Comparison of ENCODE assay signal across 9 cellular contexts in the genomic region with DNA sequence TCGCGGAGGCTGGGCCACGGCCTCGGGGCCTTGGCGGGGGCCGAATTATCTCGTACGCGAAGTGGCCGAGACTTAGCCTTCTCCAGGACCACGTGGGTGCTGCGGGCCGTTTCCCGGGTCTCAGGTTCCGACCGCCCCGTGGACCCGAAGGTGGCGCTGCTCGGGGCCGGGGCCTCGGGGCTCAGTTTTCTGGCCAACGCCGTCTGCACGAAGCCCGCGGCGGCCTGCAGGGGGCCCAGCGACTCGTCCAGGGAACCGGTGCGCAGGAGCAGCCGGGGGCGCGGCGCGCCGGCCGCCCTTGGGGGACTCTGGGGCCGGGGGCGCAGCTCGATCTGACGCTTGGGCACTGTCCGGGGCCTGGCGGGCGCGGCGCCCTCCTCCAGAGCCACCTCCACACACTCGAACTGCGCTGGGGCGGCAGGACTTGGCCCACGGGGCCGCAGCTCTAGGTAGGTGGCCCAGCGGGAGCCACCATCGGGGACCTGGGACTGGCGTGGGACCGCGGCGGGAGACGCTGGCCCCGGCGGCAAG. TPM values are rescaled to one million over a fixed set of nuclear protein-coding genes. Genes with fewer than 3 reads are reported as not detected.
DNase-seq lines count a peak whose midpoint lies in the region; ATAC-seq and TF ChIP-seq lines count a peak whose summit lies in the region.
"Had no signal": no experiment of that assay in that cellular context is flagged by ENCODE, and none has a peak within 500 bp of the region (broad histone marks: within the 10 kb centered on the region; RNA-seq: fewer than 3 reads in every experiment).

No MANE protein-coding gene starts in this region.

- H3K27ac ChIP-seq in duodenal mucosa (ENCODE audit: low read depth, low read length) (no peak overlapping the region), uterus (peak overlapping the region in 1 of 2 donors; percentile 68)

- TF ChIP-seq CTCF in uterus (IDR thresholded peaks at IDR 0.05): peak in 2 of 4 experiments; percentile 47 to 68

- intact Hi-C loops in uterus (cut with DNase I; ENCODE audit: low total_unique reads): no loop called here

- H3K27me3 ChIP-seq in duodenal mucosa (ENCODE audit: control insufficient read depth in 1 of 2, insufficient read depth in 2 of 2, low read length in 2 of 2) (peaks cover 0 to 10% of the 10 kb centered on the region in 2 donors), mononuclear cell (ENCODE audit: insufficient read depth, low read length) (peaks cover 10% of the 10 kb centered on the region), uterus (peaks cover 9% of the 10 kb centered on the region in 2 donors)

- H3K9ac ChIP-seq in duodenal mucosa (ENCODE audit: low read depth in 1 of 2, low read length in 2 of 2): peak overlapping the region; percentile 59 to 78

- DNase-seq in NCI-H2029 (lab: John Stamatoyannopoulos, UW): peak; percentile 17
- DNase-seq in NCI-H2029 treated with DMSO at 0.1 percent for 48 hours (lab: John Stamatoyannopoulos, UW): no peak
- peak; percentile 38 for DNase-seq in T follicular helper cell (ENCODE audit: low read depth)
- peak; percentile 48 to 62 for DNase-seq in uterus

- no peaks in the 10 kb centered on the region for H3K36me3 ChIP-seq in duodenal mucosa (ENCODE audit: control insufficient read depth in 1 of 2, insufficient read depth in 2 of 2, low read length in 2 of 2)
- H3K36me3 ChIP-seq in uterus: no peaks in the 10 kb centered on the region

- no peak for TF ChIP-seq POLR2A in uterus (IDR thresholded peaks at IDR 0.05)

- H3K9me3 ChIP-seq in duodenal mucosa (ENCODE audit: control insufficient read depth in 1 of 2, low read length in 2 of 2): no peaks in the 10 kb centered on the region
- H3K9me3 ChIP-seq in mononuclear cell (ENCODE audit: low read depth, low read length): no peaks in the 10 kb centered on the region
- no peaks in the 10 kb centered on the region for H3K9me3 ChIP-seq in uterus

- H3K4me3 ChIP-seq in duodenal mucosa (ENCODE audit: low read depth in 1 of 2, low read length in 2 of 2) (peak overlapping the region; percentile 74 to 75), mononuclear cell (ENCODE audit: low read length) (peak overlapping the region; percentile 54), uterus (peak overlapping the region; percentile 15 to 35)

- no peak for ATAC-seq in GM19351 (IDR thresholded peaks at IDR 0.05; ENCODE audit: unreplicated experiment)
- ATAC-seq in GM19455 (IDR thresholded peaks at IDR 0.05; ENCODE audit: unreplicated experiment): no peak

- H3K4me1 ChIP-seq in duodenal mucosa (ENCODE audit: control insufficient read depth in 1 of 2, insufficient read depth in 2 of 2, low read length in 2 of 2) (peaks cover 21 to 45% of the 10 kb centered on the region in 2 donors), mononuclear cell (ENCODE audit: insufficient read depth, low read length) (peaks cover 52% of the 10 kb centered on the region), uterus (peaks cover 0 to 7% of the 10 kb centered on the region in 2 donors)

RNA-seq across cellular contexts. Expression of a gene that starts 0.7 kb away (rescaled TPM):
- 0.21 TPM for total RNA-seq in mononuclear cell
- 1 to 10 TPM in 3 of 4 donors, not detected in 1; 1.5 to 8.3 (median 1.7) TPM for total RNA-seq in uterus

RNA-seq across cellular contexts. Expression of a gene that starts 4.5 kb away (rescaled TPM):
- total RNA-seq in mononuclear cell (2.9 TPM), uterus (1 to 10 TPM in 2 of 4 donors, not detected in 2; 1.3 to 5.6 TPM)

RNA-seq across cellular contexts. Expression of a gene that starts 9.7 kb away (rescaled TPM):
- 1.3 TPM for total RNA-seq in mononuclear cell
- total RNA-seq in uterus: 1 to 10 TPM in 2 of 4 donors, not detected in 2; 2.4 to 3.4 TPM

RNA-seq across cellular contexts. Expression of a gene that starts 11.1 kb away (rescaled TPM):
- total RNA-seq in mononuclear cell (not detected), uterus (1 to 10 TPM in 2 of 4 donors, under 1 TPM in 1, not detected in 1; 0.30 to 5.5 (median 1.0) TPM)
- total RNA-seq: subcutaneous adipose tissue had no signal

RNA-seq across cellular contexts. Expression of a gene that starts 45.1 kb away (rescaled TPM):
- total RNA-seq in mononuclear cell (2.2 TPM), uterus (10 to 100 TPM in 2 of 4 donors, 1 to 10 TPM in 2; 3.1 to 21.6 (median 12.6) TPM)
